ENCODE assay signal across 14 cellular contexts in genomic region chr1:108203582-108203981, GRCh38. TPM values are rescaled to one million over a fixed set of nuclear protein-coding genes. Genes with fewer than 3 reads are reported as not detected.
"Had no signal": no experiment of that assay in that cellular context is flagged by ENCODE, and none has a peak within 500 bp of the region (broad histone marks: within the 10 kb centered on the region; RNA-seq: fewer than 3 reads in every experiment).

No MANE protein-coding gene starts in this region.

RNA-seq across cellular contexts. Expression of gene NBPF4, which starts 40.3 kb away (rescaled TPM):
- total RNA-seq: activated naive CD4-positive, alpha-beta T cell treated with anti-CD3 and anti-CD28 coated beads for 36 hours; activated naive CD4-positive, alpha-beta T cell treated with anti-CD3 and anti-CD28 coated beads, Interleukin-2, amount 50 U/mL, for 72 hours; activated T-helper 17 cell treated with anti-CD3 and anti-CD28 coated beads, Interleukin-2, amount 50 U/mL, for 72 hours; ascending aorta; astrocyte; body of pancreas; bronchial epithelial cell; cardiac muscle cell; cardiac septum; cerebellum; chondrocyte had no signal
- polyA plus RNA-seq: adipose tissue, adrenal gland, aorta, cardiac muscle cell had no signal
